Comparison of ENCODE assay signal across 24 cellular contexts in the genomic region with DNA sequence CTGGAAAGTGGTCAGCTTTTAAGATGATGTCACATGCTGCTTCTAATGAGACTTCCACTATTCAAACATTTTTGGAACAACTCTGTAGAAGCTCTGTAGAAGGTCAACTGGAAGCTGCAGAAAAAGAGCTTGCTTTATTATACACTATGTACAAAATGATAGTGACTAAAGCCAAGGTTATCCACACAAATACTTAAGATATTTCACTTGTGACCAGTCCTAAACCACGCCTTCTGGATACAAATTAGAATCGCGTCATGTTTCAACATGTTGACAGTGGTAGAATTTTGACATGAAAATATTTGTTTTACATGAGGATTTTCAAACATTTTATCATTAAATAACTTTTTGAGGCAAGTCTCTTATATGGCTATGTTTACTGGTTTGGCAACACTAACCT.
DNase-seq lines count a peak whose midpoint lies in the region; ATAC-seq and TF ChIP-seq lines count a peak whose summit lies in the region.
"Had no signal": no experiment of that assay in that cellular context is flagged by ENCODE, and none has a peak within 500 bp of the region (broad histone marks: within the 10 kb centered on the region; RNA-seq: fewer than 3 reads in every experiment).

No MANE protein-coding gene starts in this region.

- intact Hi-C loops in Right ventricle myocardium inferior (cut with DNase I): no loop called here

- H3K36me3 ChIP-seq in fibroblast of lung (ENCODE audit: control insufficient read depth, insufficient read depth, low read length): no peaks in the 10 kb centered on the region
- H3K36me3 ChIP-seq: prostate gland, right lobe of liver, stomach, thyroid gland had no signal

- no peak overlapping the region for H2AFZ ChIP-seq in fibroblast of lung (ENCODE audit: low read length)

- no peak overlapping the region for H3K4me3 ChIP-seq in fibroblast of lung (replicated peaks in 1 of 4; ENCODE audit: control extremely low read depth in 1 of 4, insufficient read depth in 1 of 4, low read depth in 3 of 4, low read length in 4 of 4)
- H3K4me3 ChIP-seq: prostate gland, right lobe of liver, stomach, thyroid gland had no signal

- H3K4me1 ChIP-seq in fibroblast of lung (ENCODE audit: control insufficient read depth, extremely low read depth, insufficient read depth, low read length): no peaks in the 10 kb centered on the region
- H3K4me1 ChIP-seq: prostate gland, right lobe of liver, stomach, thyroid gland had no signal

- no peaks in the 10 kb centered on the region for H4K20me1 ChIP-seq in fibroblast of lung (ENCODE audit: control insufficient read depth, extremely low read depth, insufficient read depth, low read length)

- H3K9ac ChIP-seq in fibroblast of lung (ENCODE audit: insufficient read depth, low read length): no peak overlapping the region
- H3K9ac ChIP-seq: SK-N-SH had no signal

- TF ChIP-seq CTCF in fibroblast of lung (conservative IDR thresholded peaks at IDR 0.05 in 1 of 2, IDR thresholded peaks at IDR 0.05 in 1 of 2; ENCODE audit: low read depth in 1 of 2, low read length in 2 of 2): no peak

- no peaks in the 10 kb centered on the region for H3K27me3 ChIP-seq in fibroblast of lung (ENCODE audit: control insufficient read depth, insufficient read depth, low read length)
- H3K27me3 ChIP-seq: right lobe of liver, thyroid gland had no signal

- H3K4me2 ChIP-seq in fibroblast of lung (ENCODE audit: extremely low read depth, insufficient read depth, low read length): no peak overlapping the region
- H3K4me2 ChIP-seq: SK-N-SH had no signal

- ATAC-seq in Right ventricle myocardium inferior (no peak), GM21723 (IDR thresholded peaks at IDR 0.05; ENCODE audit: unreplicated experiment) (no peak)
- ATAC-seq: activated CD8-positive, alpha-beta memory T cell treated with anti-CD3 and anti-CD28 coated beads, Interleukin-2, amount 10 ng/mL, durations not matched to agents 7 days and 5 days had no signal

- no peaks in the 10 kb centered on the region for H3K79me2 ChIP-seq in fibroblast of lung (ENCODE audit: control insufficient read depth, insufficient read depth, low read length)

- H3K27ac ChIP-seq in fibroblast of lung (ENCODE audit: insufficient read depth, low read length): no peak overlapping the region
- H3K27ac ChIP-seq: prostate gland, right lobe of liver, stomach, thyroid gland had no signal

- DNase-seq in HCEC 1CT: peak; percentile 31
- peak; percentile 81 for DNase-seq in amniotic epithelial cell (ENCODE audit: low read depth)
- peak; percentile 55 to 61 for DNase-seq in fibroblast of lung (ENCODE audit: low read depth in 2 of 2)
- peak; percentile 64 for DNase-seq in myocyte (ENCODE audit: low read depth)
- DNase-seq in Right ventricle myocardium inferior (ENCODE audit: missing footprints): no peak
- no peak for DNase-seq in activated gamma-delta T cell treated with Interleukin-2 at 50 U/mL for 16 hours
- DNase-seq in T-helper 9 cell: no peak
- DNase-seq: activated CD8-positive, alpha-beta memory T cell treated with anti-CD3 and anti-CD28 coated beads, Interleukin-2, amount 10 ng/mL, durations not matched to agents 7 days and 5 days; activated T-cell treated with anti-CD3 and anti-CD28 coated beads, Interleukin-2, amount 50 U/mL, for 48 hours; CD4-positive, alpha-beta memory T cell; GOT3; head of caudate nucleus; islet precursor cell; Karpas-422; MV-4-11; naive B cell; right lobe of liver; SK-N-SH; stimulated activated CD4-positive, alpha-beta T cell treated with anti-CD3 and anti-CD28 coated beads, Interleukin-12 subunit alpha, Interleukin-12 subunit beta, amount 100 ng/mL, for 4 hours; stimulated activated CD4-positive, alpha-beta T cell treated with anti-CD3 and anti-CD28 coated beads, Interleukin-4, amount 100 ng/mL, for 1 hour; stomach; thyroid gland had no signal

- H3K9me3 ChIP-seq in fibroblast of lung (ENCODE audit: control insufficient read depth, insufficient read depth, low read depth, low read length): no peaks in the 10 kb centered on the region
- H3K9me3 ChIP-seq: prostate gland, right lobe of liver, SK-N-SH, stomach, thyroid gland had no signal

Comparison
In these comparisons a context has a peak if more than half of its experiments do, and no peak if none do; other contexts are left out.
1. DNase-seq: peak in HCEC 1CT (single experiment), amniotic epithelial cell (single experiment), fibroblast of lung (2 of 2) and myocyte (single experiment); none in Right ventricle myocardium inferior (single experiment), activated gamma-delta T cell treated with Interleukin-2 at 50 U/mL for 16 hours (single experiment) and T-helper 9 cell (single experiment).